ENCODE assay signal across 25 cellular contexts in the genomic region with DNA sequence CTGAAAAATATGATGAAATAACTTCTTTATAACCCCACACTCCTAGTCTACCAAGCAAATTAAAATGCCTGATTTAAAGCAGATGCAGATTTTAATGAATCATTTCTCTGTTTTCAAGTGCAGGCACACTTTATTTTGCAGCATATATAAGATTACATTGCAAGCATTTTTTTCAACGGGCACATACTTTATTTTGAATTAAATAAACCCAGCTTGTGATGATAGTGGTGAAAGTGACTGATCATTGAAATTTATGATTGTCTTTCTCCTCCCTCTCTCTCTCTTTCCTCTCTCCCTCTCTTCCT. TPM values are rescaled to one million over a fixed set of nuclear protein-coding genes. Genes with fewer than 3 reads are reported as not detected.
"Had no signal": no experiment of that assay in that cellular context is flagged by ENCODE, and none has a peak within 500 bp of the region (broad histone marks: within the 10 kb centered on the region; RNA-seq: fewer than 3 reads in every experiment).

No MANE protein-coding gene starts in this region.

- ATAC-seq: activated T-cell treated with anti-CD3 and anti-CD28 coated beads, Interleukin-2, amount 50 U/mL, for 4 hours had no signal

- H3K27ac ChIP-seq: adrenal gland, Peyer's patch, RWPE1, SJCRH30 had no signal

- H3K36me3 ChIP-seq: adrenal gland, Peyer's patch, SJCRH30 had no signal

- H3K4me1 Mint-ChIP-seq: activated CD4-positive, alpha-beta T cell treated with anti-CD3 and anti-CD28 coated beads, Interleukin-2, amount 10 ng/mL, durations not matched to agents 7 days and 5 days; activated naive CD8-positive, alpha-beta T cell treated with anti-CD3 and anti-CD28 coated beads for 36 hours had no signal

- H3K4me1 ChIP-seq: adrenal gland, Peyer's patch, SJCRH30 had no signal

- H3K27ac Mint-ChIP-seq: activated CD4-positive, alpha-beta memory T cell treated with anti-CD3 and anti-CD28 coated beads for 36 hours; activated CD4-positive, alpha-beta T cell treated with anti-CD3 and anti-CD28 coated beads, Interleukin-2, amount 10 ng/mL, durations not matched to agents 7 days and 5 days; activated naive CD4-positive, alpha-beta T cell treated with anti-CD3 and anti-CD28 coated beads for 36 hours; activated naive CD8-positive, alpha-beta T cell treated with anti-CD3 and anti-CD28 coated beads for 36 hours had no signal

- H3K36me3 Mint-ChIP-seq: activated CD4-positive, alpha-beta memory T cell treated with anti-CD3 and anti-CD28 coated beads for 36 hours; activated naive CD8-positive, alpha-beta T cell treated with anti-CD3 and anti-CD28 coated beads for 36 hours had no signal

- DNase-seq: activated CD4-positive, alpha-beta memory T cell treated with anti-CD3 and anti-CD28 coated beads for 36 hours; activated CD4-positive, alpha-beta T cell treated with anti-CD3 and anti-CD28 coated beads, Interleukin-2, amount 10 ng/mL, durations not matched to agents 7 days and 5 days; activated CD4-positive, CD25-positive, alpha-beta regulatory T cell; activated CD8-positive, alpha-beta memory T cell treated with anti-CD3 and anti-CD28 coated beads for 24 hours; activated effector memory CD4-positive, alpha-beta T cell treated with anti-CD3 and anti-CD28 coated beads, Interleukin-2, amount 50 U/mL, for 16 hours; activated naive CD4-positive, alpha-beta T cell treated with anti-CD3 and anti-CD28 coated beads for 36 hours; activated naive CD8-positive, alpha-beta T cell treated with anti-CD3 and anti-CD28 coated beads for 36 hours; activated T-cell treated with anti-CD3 and anti-CD28 coated beads, Interleukin-2, amount 50 U/mL, for 4 hours; adrenal gland; anterior cingulate cortex; cerebellar nuclear complex; MM.1S; NCI-H1105 treated with DMSO at 0.1 percent for 48 hours; NCI-H1436 treated with DMSO at 0.1 percent for 48 hours; NCI-H187; NCI-H2081; NCI-H510A treated with DMSO at 0.1 percent for 48 hours; NCI-H69; NK-92 treated with Interleukin-12 subunit alpha and Interleukin-12 subunit beta, amount 100 ng/mL, for 24 hours; Peyer's patch; Right ventricle myocardium superior; SJCRH30; T-helper 2 cell; T1000 had no signal

- H3K4me3 ChIP-seq: adrenal gland, Peyer's patch, SJCRH30 had no signal

- H3K9me3 ChIP-seq: adrenal gland, Peyer's patch, SJCRH30 had no signal

- H3K4me3 Mint-ChIP-seq: activated CD4-positive, alpha-beta memory T cell treated with anti-CD3 and anti-CD28 coated beads for 36 hours; activated CD4-positive, alpha-beta T cell treated with anti-CD3 and anti-CD28 coated beads, Interleukin-2, amount 10 ng/mL, durations not matched to agents 7 days and 5 days; activated naive CD4-positive, alpha-beta T cell treated with anti-CD3 and anti-CD28 coated beads for 36 hours; activated naive CD8-positive, alpha-beta T cell treated with anti-CD3 and anti-CD28 coated beads for 36 hours; activated T-cell treated with anti-CD3 and anti-CD28 coated beads, Interleukin-2, amount 50 U/mL, for 4 hours had no signal

- H3K9me3 Mint-ChIP-seq: activated CD4-positive, alpha-beta T cell treated with anti-CD3 and anti-CD28 coated beads, Interleukin-2, amount 10 ng/mL, durations not matched to agents 7 days and 5 days had no signal

- H3K27me3 ChIP-seq: adrenal gland, Peyer's patch, SJCRH30 had no signal

RNA-seq across cellular contexts. Expression of a gene that starts 12.2 kb away (rescaled TPM):
- total RNA-seq: activated CD4-positive, alpha-beta memory T cell treated with anti-CD3 and anti-CD28 coated beads for 36 hours; activated CD4-positive, alpha-beta T cell treated with anti-CD3 and anti-CD28 coated beads, Interleukin-2, amount 10 ng/mL, durations not matched to agents 7 days and 5 days; activated naive CD4-positive, alpha-beta T cell treated with anti-CD3 and anti-CD28 coated beads for 36 hours; activated naive CD8-positive, alpha-beta T cell treated with anti-CD3 and anti-CD28 coated beads for 36 hours; activated T-cell treated with anti-CD3 and anti-CD28 coated beads, Interleukin-2, amount 50 U/mL, for 4 hours had no signal
